8 cellular contexts compared by ENCODE assay signal in the genomic region with DNA sequence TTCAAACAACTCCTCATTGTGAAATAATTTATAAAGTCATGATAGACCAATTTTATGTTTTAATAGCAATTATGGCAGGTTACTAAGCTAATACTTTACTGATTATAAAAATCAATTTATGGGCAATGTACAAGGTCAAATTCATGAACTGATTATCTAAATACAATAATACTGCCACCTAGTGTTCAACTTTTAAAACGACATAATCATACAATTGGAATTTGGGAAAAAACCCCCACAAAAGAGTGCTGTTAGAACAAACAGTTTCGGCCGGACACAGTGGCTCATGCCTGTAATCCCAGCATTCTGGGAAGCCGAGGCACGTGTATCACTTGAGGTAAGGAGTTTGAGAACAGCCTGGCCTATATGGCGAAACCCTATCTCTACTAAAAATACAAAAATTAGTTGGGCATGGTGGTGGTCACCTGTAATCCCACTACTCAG. TPM values are rescaled to one million over a fixed set of nuclear protein-coding genes. Genes with fewer than 3 reads are reported as not detected.
DNase-seq lines count a peak whose midpoint lies in the region; ATAC-seq, FAIRE-seq and TF ChIP-seq lines count a peak whose summit lies in the region.

No MANE protein-coding gene starts in this region.

- DNase-seq in D721Med (ENCODE audit: insufficient read length, low spot score) (no peak), HL-60 (ENCODE audit: low read depth in 1 of 2, low spot score in 1 of 2) (no peak), glomerular endothelial cell (ENCODE audit: extremely low read depth, low read depth, low spot score) (peak; percentile 9), smooth muscle cell (lab: John Stamatoyannopoulos, UW; ENCODE audit: unreplicated experiment) (no peak), GM19238 (ENCODE audit: insufficient read length, low spot score) (no peak)

- peak; percentile 60 for TF ChIP-seq CTCF in D721Med (IDR thresholded peaks at IDR 0.05; ENCODE audit: insufficient read depth, missing control alignments)
- TF ChIP-seq CTCF in HL-60 (IDR thresholded peaks at IDR 0.05; ENCODE audit: insufficient read depth, low read length): peak; percentile 17
- peak; percentile 50 for TF ChIP-seq CTCF in SU-DHL-6 (IDR thresholded peaks at IDR 0.05; ENCODE audit: insufficient read depth, low read length, poor library complexity, severe bottlenecking)
- peak; percentile 60 for TF ChIP-seq CTCF in smooth muscle cell (IDR thresholded peaks at IDR 0.05; ENCODE audit: borderline replicate concordance, insufficient read depth, poor library complexity, severe bottlenecking)

- H3K4me1 ChIP-seq in smooth muscle cell (ENCODE audit: low read depth): no peaks in the 10 kb centered on the region

- H3K4me2 ChIP-seq in SU-DHL-6 (ENCODE audit: low read depth, low read length, poor library complexity, severe bottlenecking): no peak overlapping the region
- H3K4me2 ChIP-seq in smooth muscle cell: no peak overlapping the region

- 40% methylated on average over 6 of the region's 6 CpGs for WGBS in smooth muscle cell (ENCODE audit: low lambda C conversion rate)

- H3K9ac ChIP-seq in SU-DHL-6 (ENCODE audit: low read length) (no peak overlapping the region), smooth muscle cell (ENCODE audit: low read depth) (no peak overlapping the region)

- no peak for FAIRE-seq in D721Med (lab: Jason Lieb, UNC)

- no peaks in the 10 kb centered on the region for H3K9me2 ChIP-seq in SU-DHL-6 (replicated peaks; ENCODE audit: insufficient read depth, low read length)

- H4K20me1 ChIP-seq in SU-DHL-6 (ENCODE audit: low read depth, low read length) (no peaks in the 10 kb centered on the region), smooth muscle cell (ENCODE audit: low read depth) (peaks cover 69% of the 10 kb centered on the region)

- ATAC-seq in GM21717 (IDR thresholded peaks at IDR 0.05; ENCODE audit: unreplicated experiment) (no peak), GM21447 (IDR thresholded peaks at IDR 0.05; ENCODE audit: unreplicated experiment) (no peak)

- H3K79me2 ChIP-seq in SU-DHL-6 (ENCODE audit: insufficient read depth, low read length) (peaks cover 80% of the 10 kb centered on the region), smooth muscle cell (ENCODE audit: low read depth) (peaks cover 56% of the 10 kb centered on the region)

- H3F3A ChIP-seq in SU-DHL-6 (ENCODE audit: insufficient read depth) (peaks cover 8% of the 10 kb centered on the region; the same call in 1 of the 2 replicates), smooth muscle cell (ENCODE audit: low read depth) (no peaks in the 10 kb centered on the region)

- no peak overlapping the region for H3K27ac ChIP-seq in HL-60 (replicated peaks)
- no peak overlapping the region for H3K27ac ChIP-seq in SU-DHL-6 (ENCODE audit: low read depth, low read length)
- peak overlapping the region; percentile 1 for H3K27ac ChIP-seq in smooth muscle cell (ENCODE audit: low read depth)

- H3K27me3 ChIP-seq in HL-60 (ENCODE audit: insufficient read depth, poor library complexity, severe bottlenecking): no peaks in the 10 kb centered on the region
- H3K27me3 ChIP-seq in SU-DHL-6 (ENCODE audit: low read length): no peaks in the 10 kb centered on the region
- H3K27me3 ChIP-seq in smooth muscle cell (ENCODE audit: low read depth): no peaks in the 10 kb centered on the region

- H2AFZ ChIP-seq in SU-DHL-6 (ENCODE audit: low read depth, low read length, severe bottlenecking): no peak overlapping the region
- H2AFZ ChIP-seq in smooth muscle cell (ENCODE audit: low read depth): no peak overlapping the region

- H3K36me3 ChIP-seq in SU-DHL-6 (ENCODE audit: low read length) (peaks cover 3% of the 10 kb centered on the region; the same call in 1 of the 2 replicates), smooth muscle cell (ENCODE audit: low read depth) (peaks cover under 1% of the 10 kb centered on the region)

- H3K9me3 ChIP-seq in SU-DHL-6 (ENCODE audit: insufficient read depth, low read length) (no peaks in the 10 kb centered on the region), smooth muscle cell (replicated peaks; ENCODE audit: low read depth) (no peaks in the 10 kb centered on the region)

- H3K4me3 ChIP-seq in HL-60 (replicated peaks; ENCODE audit: insufficient read depth, low read length) (no peak overlapping the region), SU-DHL-6 (ENCODE audit: insufficient read depth, low read length, poor library complexity, severe bottlenecking) (no peak overlapping the region), smooth muscle cell (no peak overlapping the region)

RNA-seq across cellular contexts. Expression of a gene that starts 14.0 kb away (rescaled TPM):
- total RNA-seq in glomerular endothelial cell (22.6 and 24.5 TPM in 2 replicates), smooth muscle cell (74.3 and 75.2 TPM in 2 replicates)
- 41.5 and 51.0 TPM in 2 replicates for polyA plus RNA-seq in smooth muscle cell
